Comparison of ENCODE assay signal across 14 cellular contexts in genomic region chr17:13228225-13228624, GRCh38.
DNase-seq lines count a peak whose midpoint lies in the region; ATAC-seq lines count a peak whose summit lies in the region.
"Had no signal": no experiment of that assay in that cellular context is flagged by ENCODE, and none has a peak within 500 bp of the region (broad histone marks: within the 10 kb centered on the region; RNA-seq: fewer than 3 reads in every experiment).

No MANE protein-coding gene starts in this region.

- DNase-seq in NCI-H2081 (lab: John Stamatoyannopoulos, UW) (peak; percentile 5 to 22), NCI-H2081 treated with DMSO at 0.1 percent for 48 hours (lab: John Stamatoyannopoulos, UW) (no peak), NCI-H69 (lab: John Stamatoyannopoulos, UW) (peak; percentile 14), SHP77 treated with DMSO at 0.1 percent for 48 hours (lab: John Stamatoyannopoulos, UW) (peak; percentile 54)
- DNase-seq in stimulated activated CD4-positive, alpha-beta T cell treated with anti-CD3 and anti-CD28 coated beads, Interleukin-15, amount 100 ng/mL, for 24 hours = no peak
- no peak for DNase-seq in stimulated activated CD4-positive, alpha-beta T cell treated with anti-CD3 and anti-CD28 coated beads, Interleukin-2, amount 100 ng/mL, for 48 hours
- DNase-seq: CD4-positive, alpha-beta memory T cell; DMS153; DMS79; GDM1; H9 had no signal

- ATAC-seq in HG03025 (IDR thresholded peaks at IDR 0.05; ENCODE audit: low FRiP score, unreplicated experiment) = no peak
- ATAC-seq: A549, HepG2 had no signal

Comparison
In these comparisons a context has a peak if more than half of its experiments do, and no peak if none do; other contexts are left out.
1. DNase-seq: peak in NCI-H2081 (2 of 2), NCI-H69 (single experiment) and SHP77 treated with DMSO at 0.1 percent for 48 hours (single experiment); none in NCI-H2081 treated with DMSO at 0.1 percent for 48 hours (single experiment), stimulated activated CD4-positive, alpha-beta T cell treated with anti-CD3 and anti-CD28 coated beads, Interleukin-15, amount 100 ng/mL, for 24 hours (single experiment) and stimulated activated CD4-positive, alpha-beta T cell treated with anti-CD3 and anti-CD28 coated beads, Interleukin-2, amount 100 ng/mL, for 48 hours (0 of 2).